ENCODE assay signal across 1 cellular context in genomic region chr20:50115591-50116367, GRCh38.
TF ChIP-seq lines count a peak whose summit lies in the region.

No MANE protein-coding gene starts in this region.

TF ChIP-seq in HepG2, 621 proteins besides CTCF, POLR2A, EP300 and RAD21 (continued from another document and continues in another):
- TF ChIP-seq ZNF275 (CRISPR knock-in tag; IDR thresholded peaks at IDR 0.05; ENCODE audit: borderline replicate concordance) = no peak
- TF ChIP-seq ZNF644 (CRISPR knock-in tag; IDR thresholded peaks at IDR 0.05; ENCODE audit: low read depth) = no peak
- peak; percentile 64; the same call in 1 of the 2 replicates for TF ChIP-seq RCOR2 (CRISPR knock-in tag; IDR thresholded peaks at IDR 0.05)
- TF ChIP-seq ZGPAT (CRISPR knock-in tag; IDR thresholded peaks at IDR 0.05) = peak; percentile 71
- TF ChIP-seq BORCS8-MEF2B (CRISPR knock-in tag; IDR thresholded peaks at IDR 0.05) = peak; percentile 58; the same call in 1 of the 2 replicates
- TF ChIP-seq ZNF761 (CRISPR knock-in tag; conservative IDR thresholded peaks at IDR 0.05) = no peak
- peak; percentile 78 for TF ChIP-seq KMT2A (CRISPR knock-in tag; IDR thresholded peaks at IDR 0.05)
- TF ChIP-seq FOXK2 (IDR thresholded peaks at IDR 0.05) = peak; percentile 47; the same call in 1 of the 2 replicates
- TF ChIP-seq BHLHE40 (IDR thresholded peaks at IDR 0.05; ENCODE audit: low read length) = peak; percentile 73
- no peak for TF ChIP-seq ZNF562 (CRISPR knock-in tag; IDR thresholded peaks at IDR 0.05; ENCODE audit: borderline replicate concordance)
- peak; percentile 41 for TF ChIP-seq PHF5A (CRISPR knock-in tag; IDR thresholded peaks at IDR 0.05; ENCODE audit: low read depth, unreplicated experiment)
- TF ChIP-seq MYNN (CRISPR knock-in tag; IDR thresholded peaks at IDR 0.05; ENCODE audit: low read depth) = no peak
- no peak for TF ChIP-seq ZNF513 (CRISPR knock-in tag; conservative IDR thresholded peaks at IDR 0.05)
- TF ChIP-seq MYC (CRISPR knock-in tag; IDR thresholded peaks at IDR 0.05; ENCODE audit: borderline replicate concordance) = peak; percentile 86
- TF ChIP-seq ZBTB25 (CRISPR knock-in tag; IDR thresholded peaks at IDR 0.05) = peak; percentile 75
- peak; percentile 72 for TF ChIP-seq ASH2L (IDR thresholded peaks at IDR 0.05; ENCODE audit: insufficient read length, low read depth, low read length)
- TF ChIP-seq CEBPG (CRISPR knock-in tag; IDR thresholded peaks at IDR 0.05) = peak; percentile 30; the same call in 1 of the 2 replicates
- no peak for TF ChIP-seq HOXA9 (CRISPR knock-in tag; IDR thresholded peaks at IDR 0.05; ENCODE audit: borderline replicate concordance)
- TF ChIP-seq ZNF800 (CRISPR knock-in tag; IDR thresholded peaks at IDR 0.05) = no peak
- no peak for TF ChIP-seq ZIK1 (CRISPR knock-in tag; IDR thresholded peaks at IDR 0.05; ENCODE audit: borderline replicate concordance, low read depth)
- TF ChIP-seq HNF1A (IDR thresholded peaks at IDR 0.05; ENCODE audit: low read depth) = no peak
- TF ChIP-seq HNF1A (CRISPR knock-in tag; IDR thresholded peaks at IDR 0.05; ENCODE audit: borderline replicate concordance) = peak; percentile 40; the same call in 1 of the 2 replicates
- no peak; the same call in 1 of the 2 replicates for TF ChIP-seq NR2F2 (IDR thresholded peaks at IDR 0.05; ENCODE audit: borderline replicate concordance, low read depth)
- TF ChIP-seq TBL1XR1 (IDR thresholded peaks at IDR 0.05; ENCODE audit: borderline replicate concordance, low read length, partially characterized antibody) = peak; percentile 92
- TF ChIP-seq RBFOX2 (IDR thresholded peaks at IDR 0.05; ENCODE audit: low read depth, low read length) = peak; percentile 59
- TF ChIP-seq ZNF598 (CRISPR knock-in tag; IDR thresholded peaks at IDR 0.05; ENCODE audit: borderline replicate concordance) = no peak
- TF ChIP-seq ZFX (CRISPR knock-in tag; IDR thresholded peaks at IDR 0.05; ENCODE audit: low read depth) = peak; percentile 54; the same call in 1 of the 2 replicates
- no peak for TF ChIP-seq JARID2 (CRISPR knock-in tag; IDR thresholded peaks at IDR 0.05; ENCODE audit: insufficient replicate concordance)
- TF ChIP-seq ZNF281 (CRISPR knock-in tag; IDR thresholded peaks at IDR 0.05; ENCODE audit: borderline replicate concordance) = peak; percentile 44; the same call in 1 of the 2 replicates
- TF ChIP-seq IRF2 (CRISPR knock-in tag; IDR thresholded peaks at IDR 0.05) = peak; percentile 96
- no peak for TF ChIP-seq SKIL (CRISPR knock-in tag; IDR thresholded peaks at IDR 0.05; ENCODE audit: borderline replicate concordance)
- no peak for TF ChIP-seq ZBTB39 (CRISPR knock-in tag; IDR thresholded peaks at IDR 0.05)
- no peak for TF ChIP-seq ZFP36L2 (CRISPR knock-in tag; IDR thresholded peaks at IDR 0.05)
- TF ChIP-seq SNRNP70 (IDR thresholded peaks at IDR 0.05; ENCODE audit: low read depth, low read length) = no peak
- no peak for TF ChIP-seq ZNF383 (CRISPR knock-in tag; IDR thresholded peaks at IDR 0.05; ENCODE audit: borderline replicate concordance)
- TF ChIP-seq ZNF101 (CRISPR knock-in tag; IDR thresholded peaks at IDR 0.05; ENCODE audit: borderline replicate concordance, low read depth) = no peak
- TF ChIP-seq NR2F1 (CRISPR knock-in tag; IDR thresholded peaks at IDR 0.05) = no peak
- TF ChIP-seq MIXL1 (CRISPR knock-in tag; IDR thresholded peaks at IDR 0.05) = no peak; the same call in 1 of the 2 replicates
- peak; percentile 94 for TF ChIP-seq HBP1 (CRISPR knock-in tag; IDR thresholded peaks at IDR 0.05; ENCODE audit: low read depth)
- no peak for TF ChIP-seq JDP2 (CRISPR knock-in tag; IDR thresholded peaks at IDR 0.05; ENCODE audit: borderline replicate concordance)
- TF ChIP-seq MXD4 (CRISPR knock-in tag; IDR thresholded peaks at IDR 0.05) = peak; percentile 85
